In the genomic region with DNA sequence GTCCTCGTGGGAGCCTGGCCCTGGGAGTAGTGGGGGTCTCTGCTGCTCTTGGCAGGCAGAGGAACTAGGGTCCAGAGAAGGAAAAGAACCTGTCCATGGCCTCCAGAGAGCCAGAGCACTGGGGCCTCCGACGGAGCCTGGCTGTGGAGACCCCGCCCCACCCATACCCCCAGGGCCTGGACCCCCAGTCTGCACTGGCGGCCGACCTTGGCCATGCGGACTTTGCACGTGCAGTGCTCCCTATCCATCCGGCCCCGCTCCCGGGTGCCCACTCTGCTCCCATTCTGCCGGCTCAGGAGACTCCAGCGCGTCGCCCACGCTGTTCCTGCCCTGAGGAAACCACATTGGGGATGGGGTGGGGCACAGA, we compare ENCODE assay signal across 9 cellular contexts. TPM values are rescaled to one million over a fixed set of nuclear protein-coding genes. Genes with fewer than 3 reads are reported as not detected.
DNase-seq lines count a peak whose midpoint lies in the region; ATAC-seq, FAIRE-seq and TF ChIP-seq lines count a peak whose summit lies in the region.
"Had no signal": no experiment of that assay in that cellular context is flagged by ENCODE, and none has a peak within 500 bp of the region (broad histone marks: within the 10 kb centered on the region; RNA-seq: fewer than 3 reads in every experiment).

No MANE protein-coding gene starts in this region.

- H2BK5ac ChIP-seq in mesendoderm (ENCODE audit: low read length), result no peak overlapping the region

- peak overlapping the region; percentile 64 for H3K4me2 ChIP-seq in mesendoderm (ENCODE audit: low read length)

- no peaks in the 10 kb centered on the region for H3K36me3 Mint-ChIP-seq in stimulated activated naive CD8-positive, alpha-beta T cell treated with anti-CD3 and anti-CD28 coated beads, Interleukin-15, Interleukin-2, amounts not matched to agents 100 ng/mL and 50 ng/mL, for 24 hours (ENCODE audit: low read depth)
- no peaks in the 10 kb centered on the region for H3K36me3 Mint-ChIP-seq in chondrocyte (ENCODE audit: low read depth)

- H3K27ac ChIP-seq in mesendoderm (ENCODE audit: low read depth, low read length), result no peak overlapping the region

- no CpG with 5 or more reads among the region's 16 CpGs for WGBS in mesendoderm (ENCODE audit: extremely low coverage, insufficient coverage, low lambda C conversion rate)

- no peak overlapping the region for H2AK5ac ChIP-seq in mesendoderm (ENCODE audit: low read length)

- H3K56ac ChIP-seq in mesendoderm (ENCODE audit: low read length), result peak overlapping the region; percentile 90

- no peaks in the 10 kb centered on the region for H3K79me2 ChIP-seq in mesendoderm (ENCODE audit: control insufficient read depth, insufficient read depth, low read length)

- no peaks in the 10 kb centered on the region for H3K79me1 ChIP-seq in mesendoderm (ENCODE audit: low read length)

- TF ChIP-seq CTCF in chondrocyte (IDR thresholded peaks at IDR 0.05) (no peak), D721Med (IDR thresholded peaks at IDR 0.05; ENCODE audit: insufficient read depth, missing control alignments) (no peak)

- H3K27me3 ChIP-seq in mesendoderm (ENCODE audit: insufficient read depth, low read length, poor library complexity), result peaks cover 5% of the 10 kb centered on the region

- FAIRE-seq in D721Med (lab: Jason Lieb, UNC), result no peak

- H3K4me1 ChIP-seq in mesendoderm (ENCODE audit: control insufficient read depth, low read depth, low read length), result peaks cover 2% of the 10 kb centered on the region

- H3K23ac ChIP-seq in mesendoderm (ENCODE audit: low read length), result peak overlapping the region; percentile 45

- H3K9me3 Mint-ChIP-seq in stimulated activated naive CD8-positive, alpha-beta T cell treated with anti-CD3 and anti-CD28 coated beads, Interleukin-15, Interleukin-2, amounts not matched to agents 100 ng/mL and 50 ng/mL, for 24 hours, result no peaks in the 10 kb centered on the region
- H3K9me3 Mint-ChIP-seq in chondrocyte (ENCODE audit: low read depth), result no peaks in the 10 kb centered on the region

- no peak for DNase-seq in stimulated activated naive CD8-positive, alpha-beta T cell treated with anti-CD3 and anti-CD28 coated beads, Interleukin-15, Interleukin-2, amounts not matched to agents 100 U/mL and 50 U/mL, for 24 hours
- DNase-seq in chondrocyte (ENCODE audit: low spot score), result peak; percentile 93
- DNase-seq in mesendoderm, result no peak
- DNase-seq in central memory CD4-positive, alpha-beta T cell, result no peak
- no peak for DNase-seq in NCI-H1930 (lab: John Stamatoyannopoulos, UW)
- DNase-seq in D721Med (ENCODE audit: insufficient read length, low spot score), result no peak
- DNase-seq: GOT3 had no signal

- H3K27me3 Mint-ChIP-seq in stimulated activated naive CD8-positive, alpha-beta T cell treated with anti-CD3 and anti-CD28 coated beads, Interleukin-15, Interleukin-2, amounts not matched to agents 100 ng/mL and 50 ng/mL, for 24 hours, result peaks cover 31% of the 10 kb centered on the region
- peaks cover 1% of the 10 kb centered on the region for H3K27me3 Mint-ChIP-seq in chondrocyte (ENCODE audit: low read depth)

- no peak overlapping the region for H3K27ac Mint-ChIP-seq in stimulated activated naive CD8-positive, alpha-beta T cell treated with anti-CD3 and anti-CD28 coated beads, Interleukin-15, Interleukin-2, amounts not matched to agents 100 ng/mL and 50 ng/mL, for 24 hours
- H3K27ac Mint-ChIP-seq in chondrocyte (ENCODE audit: unreplicated experiment), result no peak overlapping the region

- ATAC-seq in stimulated activated naive CD8-positive, alpha-beta T cell treated with anti-CD3 and anti-CD28 coated beads, Interleukin-15, Interleukin-2, amounts not matched to agents 100 U/mL and 50 U/mL, for 24 hours, result no peak
- ATAC-seq in GM21390 (IDR thresholded peaks at IDR 0.05; ENCODE audit: unreplicated experiment), result no peak

- H2BK15ac ChIP-seq in mesendoderm (replicated peaks; ENCODE audit: low read depth), result no peak overlapping the region

- H3K4me3 ChIP-seq in mesendoderm (ENCODE audit: low read length), result no peak overlapping the region

- no peaks in the 10 kb centered on the region for H3K36me3 ChIP-seq in mesendoderm (ENCODE audit: control insufficient read depth, insufficient read depth, low read length)

- H3K4me3 Mint-ChIP-seq in stimulated activated naive CD8-positive, alpha-beta T cell treated with anti-CD3 and anti-CD28 coated beads, Interleukin-15, Interleukin-2, amounts not matched to agents 100 ng/mL and 50 ng/mL, for 24 hours, result peak overlapping the region; percentile 76
- peak overlapping the region; percentile 59 for H3K4me3 Mint-ChIP-seq in chondrocyte (ENCODE audit: unreplicated experiment)

- H3K4ac ChIP-seq in mesendoderm (ENCODE audit: low read depth, low read length), result no peak overlapping the region

- H4K8ac ChIP-seq in mesendoderm (ENCODE audit: low read depth, low read length), result no peak overlapping the region

- no peaks in the 10 kb centered on the region for H3K4me1 Mint-ChIP-seq in stimulated activated naive CD8-positive, alpha-beta T cell treated with anti-CD3 and anti-CD28 coated beads, Interleukin-15, Interleukin-2, amounts not matched to agents 100 ng/mL and 50 ng/mL, for 24 hours (ENCODE audit: low read depth)
- peaks cover 11% of the 10 kb centered on the region for H3K4me1 Mint-ChIP-seq in chondrocyte (ENCODE audit: low read depth)

- no peak overlapping the region for H4K5ac ChIP-seq in mesendoderm (ENCODE audit: low read length)

- H3K18ac ChIP-seq in mesendoderm (ENCODE audit: low read length), result no peak overlapping the region

- peak overlapping the region; percentile 63 for H3K9ac ChIP-seq in mesendoderm (ENCODE audit: low read length)

- H2BK120ac ChIP-seq in mesendoderm (ENCODE audit: low read depth, low read length), result no peak overlapping the region

RNA-seq across cellular contexts. Expression of gene BEGAIN, which starts 1.1 kb away (rescaled TPM):
- 5.1 to 6.5 TPM (median 6.5 TPM) in 3 replicates for total RNA-seq in chondrocyte
- 0.69 TPM for polyA plus RNA-seq in mesendoderm (2013, experiment 1 of 2)
- 0.81 TPM for polyA plus RNA-seq in mesendoderm (2013, experiment 2 of 2)
